13 cellular contexts compared by ENCODE assay signal in the genomic region with DNA sequence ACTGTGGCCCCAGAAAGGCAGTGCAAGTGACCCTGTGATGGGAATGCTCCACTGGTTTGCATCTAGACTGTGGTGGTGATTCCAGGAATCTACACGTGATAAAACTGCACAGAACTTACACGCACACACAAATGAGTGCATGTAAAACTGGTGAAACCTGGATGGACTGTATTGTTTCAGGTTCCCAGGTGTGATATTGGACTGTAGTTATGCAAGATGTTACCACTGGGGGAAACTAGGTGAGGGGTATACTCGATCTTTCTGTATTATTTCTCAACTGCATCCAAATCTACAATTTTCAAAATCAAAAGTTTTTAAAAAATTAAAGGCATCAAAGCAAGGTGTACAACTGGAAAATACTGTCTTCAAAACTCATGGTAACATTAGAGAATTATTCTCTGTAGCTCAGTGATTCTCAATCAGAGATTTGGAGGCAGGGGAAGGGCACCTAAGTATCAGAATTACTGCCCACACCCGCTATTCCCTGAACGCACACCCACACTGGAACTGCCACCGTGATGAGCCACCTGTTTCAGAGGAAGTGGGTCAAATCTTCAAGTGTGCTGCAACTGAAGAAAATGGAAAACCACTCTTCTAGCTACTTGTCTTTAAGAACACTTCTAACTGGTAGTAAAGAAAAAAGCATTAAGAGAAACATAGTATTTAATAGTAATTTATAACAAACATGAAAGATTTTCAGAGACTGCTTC. TPM values are rescaled to one million over a fixed set of nuclear protein-coding genes. Genes with fewer than 3 reads are reported as not detected.
DNase-seq lines count a peak whose midpoint lies in the region; ATAC-seq and TF ChIP-seq lines count a peak whose summit lies in the region.
"Had no signal": no experiment of that assay in that cellular context is flagged by ENCODE, and none has a peak within 500 bp of the region (broad histone marks: within the 10 kb centered on the region; RNA-seq: fewer than 3 reads in every experiment).

No MANE protein-coding gene starts in this region.

- ATAC-seq in activated T-helper 17 cell treated with anti-CD3 and anti-CD28 coated beads, Interleukin-2, amount 50 U/mL, for 72 hours (replicated peaks): peak; percentile 87

- peak overlapping the region; percentile 81 for H3K27ac ChIP-seq in KOPT-K1 (ENCODE audit: low read depth, low read length, poor library complexity, severe bottlenecking)
- H3K27ac ChIP-seq in osteoblast (ENCODE audit: low read depth, low read length): no peak overlapping the region
- H3K27ac ChIP-seq: adrenal gland, VCaP had no signal

- H3K9me3 Mint-ChIP-seq in activated T-helper 17 cell treated with anti-CD3 and anti-CD28 coated beads, Interleukin-2, amount 50 U/mL, for 72 hours: no peaks in the 10 kb centered on the region

- H3K4me3 ChIP-seq in GM12864 (ENCODE audit: low read depth, low read length): no peak overlapping the region
- H3K4me3 ChIP-seq in osteoblast (ENCODE audit: insufficient read depth, low read length): no peak overlapping the region
- H3K4me3 ChIP-seq: adrenal gland had no signal

- H3K27ac Mint-ChIP-seq in activated T-helper 17 cell treated with anti-CD3 and anti-CD28 coated beads, Interleukin-2, amount 50 U/mL, for 72 hours: peak overlapping the region; percentile 86

- peak overlapping the region; percentile 67 for H3K4me3 Mint-ChIP-seq in activated T-helper 17 cell treated with anti-CD3 and anti-CD28 coated beads, Interleukin-2, amount 50 U/mL, for 72 hours
- H3K4me3 Mint-ChIP-seq: CD14-positive monocyte had no signal

- H3K36me3 ChIP-seq in KOPT-K1 (ENCODE audit: insufficient read depth, low read length) (peaks cover 44% of the 10 kb centered on the region), osteoblast (ENCODE audit: insufficient read depth, low read length) (peaks cover 7% of the 10 kb centered on the region)
- H3K36me3 ChIP-seq: adrenal gland had no signal

- DNase-seq in GM12864 (ENCODE audit: low read depth) (no peak), osteoblast (ENCODE audit: insufficient read length, low spot score, missing footprints) (no peak), iPS-NIHi7 (ENCODE audit: extremely low spot score) (no peak)
- peak; percentile 11 to 20 for DNase-seq in stimulated activated CD4-positive, alpha-beta T cell treated with anti-CD3 and anti-CD28 coated beads, Interleukin-15, amount 100 ng/mL, for 48 hours (ENCODE audit: low read depth in 2 of 2)
- DNase-seq in NK-92 treated with Interleukin-12 subunit alpha and Interleukin-12 subunit beta, amount 100 ng/mL, for 24 hours (lab: John Stamatoyannopoulos, UW): no peak
- DNase-seq: adrenal gland, NCI-H748 treated with DMSO at 0.1 percent for 48 hours, posterior cingulate gyrus, SIG-M5 had no signal

- no peaks in the 10 kb centered on the region for H3K27me3 Mint-ChIP-seq in activated T-helper 17 cell treated with anti-CD3 and anti-CD28 coated beads, Interleukin-2, amount 50 U/mL, for 72 hours

- no peak overlapping the region for H3K4me2 ChIP-seq in osteoblast (ENCODE audit: insufficient read depth, low read length)

- H3K4me1 Mint-ChIP-seq in activated T-helper 17 cell treated with anti-CD3 and anti-CD28 coated beads, Interleukin-2, amount 50 U/mL, for 72 hours: peaks cover 55% of the 10 kb centered on the region

- peaks cover 5% of the 10 kb centered on the region for H3K4me1 ChIP-seq in osteoblast (ENCODE audit: insufficient read depth, low read length)

- H2AFZ ChIP-seq in osteoblast (ENCODE audit: low read length): no peak overlapping the region

- H3K27me3 ChIP-seq in osteoblast (ENCODE audit: insufficient read depth, low read length): no peaks in the 10 kb centered on the region
- H3K27me3 ChIP-seq: adrenal gland had no signal

- TF ChIP-seq CTCF in GM12864 (IDR thresholded peaks at IDR 0.05; ENCODE audit: low read depth, low read length, missing control alignments) (peak; percentile 23), osteoblast (IDR thresholded peaks at IDR 0.05; ENCODE audit: extremely low read depth, low read depth, low read length) (no peak)

- peaks cover 4% of the 10 kb centered on the region for H4K20me1 ChIP-seq in osteoblast (ENCODE audit: insufficient read depth, low read length)

- H3K36me3 Mint-ChIP-seq in activated T-helper 17 cell treated with anti-CD3 and anti-CD28 coated beads, Interleukin-2, amount 50 U/mL, for 72 hours (ENCODE audit: low read depth): peaks cover 67% of the 10 kb centered on the region

- H3K9me3 ChIP-seq in KOPT-K1 (ENCODE audit: insufficient read depth, low read length, poor library complexity, severe bottlenecking) (no peaks in the 10 kb centered on the region), osteoblast (ENCODE audit: low read depth, low read length) (no peaks in the 10 kb centered on the region)
- H3K9me3 ChIP-seq: adrenal gland had no signal

- H3K79me2 ChIP-seq in osteoblast (ENCODE audit: insufficient read depth, low read length): peaks cover 54% of the 10 kb centered on the region

RNA-seq across cellular contexts. Expression of a gene that starts 26.7 kb away (rescaled TPM):
- 10 to 100 TPM; 72.1 to 78.7 TPM for total RNA-seq in activated T-helper 17 cell treated with anti-CD3 and anti-CD28 coated beads, Interleukin-2, amount 50 U/mL, for 72 hours
- 34.2 and 37.6 TPM in 2 replicates for total RNA-seq in osteoblast

Comparison
In these comparisons a context has a peak if more than half of its experiments do, and no peak if none do; other contexts are left out.
1. DNase-seq: peak in stimulated activated CD4-positive, alpha-beta T cell treated with anti-CD3 and anti-CD28 coated beads, Interleukin-15, amount 100 ng/mL, for 48 hours (2 of 2); none in GM12864 (single experiment), osteoblast (single experiment), iPS-NIHi7 (single experiment) and NK-92 treated with Interleukin-12 subunit alpha and Interleukin-12 subunit beta, amount 100 ng/mL, for 24 hours (single experiment).